ENCODE assay signal across 16 cellular contexts in genomic region chr7:12256025-12256570, GRCh38. TPM values are rescaled to one million over a fixed set of nuclear protein-coding genes. Genes with fewer than 3 reads are reported as not detected.
A peak's percentile ranks its signal among the peaks of the same experiment; 100 is the strongest.
DNase-seq lines count a peak whose midpoint lies in the region; ATAC-seq, FAIRE-seq and TF ChIP-seq lines count a peak whose summit lies in the region.
"Had no signal": no experiment of that assay in that cellular context is flagged by ENCODE, and none has a peak within 500 bp of the region (broad histone marks: within the 10 kb centered on the region; RNA-seq: fewer than 3 reads in every experiment).

No MANE protein-coding gene starts in this region.

- no peaks in the 10 kb centered on the region for H4K20me1 ChIP-seq in PC-9 (ENCODE audit: insufficient read depth)

- CTCF ChIA-PET in activated CD8-positive, alpha-beta T cell treated with anti-CD3 and anti-CD28 coated beads for 36 hours (lab: Charles Lee): interaction anchor here (0.8 kb wide), 1 partner anchor 11 kb away, joined by 3 read pairs; no protein-coding TSS in a partner anchor
- CTCF ChIA-PET in activated CD8-positive, alpha-beta T cell treated with anti-CD3 and anti-CD28 coated beads, Interleukin-2, amount 10 ng/mL, durations not matched to agents 7 days and 5 days (lab: Charles Lee): interaction anchor here (0.9 to 1.3 kb wide), 2 partner anchors 16 to 44 kb away, joined by 3 to 4 read pairs; no protein-coding TSS in a partner anchor
- CTCF ChIA-PET in PC-9 (lab: Charles Lee): no interaction called here

- H3K27me3 Mint-ChIP-seq in activated CD8-positive, alpha-beta T cell treated with anti-CD3 and anti-CD28 coated beads for 36 hours: peaks cover 1% of the 10 kb centered on the region
- no peaks in the 10 kb centered on the region for H3K27me3 Mint-ChIP-seq in activated CD8-positive, alpha-beta T cell treated with anti-CD3 and anti-CD28 coated beads, Interleukin-2, amount 10 ng/mL, durations not matched to agents 7 days and 5 days (ENCODE audit: low read depth)

- H3K4me1 ChIP-seq in PC-9 (replicated peaks; ENCODE audit: insufficient read depth) (no peaks in the 10 kb centered on the region), kidney (ENCODE audit: control insufficient read depth in 1 of 2, insufficient read depth in 1 of 2, low read depth in 1 of 2, low read length in 2 of 2) (peaks cover 0 to 2% of the 10 kb centered on the region in 2 donors)

- peaks cover 22% of the 10 kb centered on the region for H3K9me3 Mint-ChIP-seq in activated CD8-positive, alpha-beta T cell treated with anti-CD3 and anti-CD28 coated beads for 36 hours
- peaks cover 28% of the 10 kb centered on the region for H3K9me3 Mint-ChIP-seq in activated CD8-positive, alpha-beta T cell treated with anti-CD3 and anti-CD28 coated beads, Interleukin-2, amount 10 ng/mL, durations not matched to agents 7 days and 5 days (ENCODE audit: insufficient read depth)

- peaks cover 11% of the 10 kb centered on the region for H3K4me1 Mint-ChIP-seq in activated CD8-positive, alpha-beta T cell treated with anti-CD3 and anti-CD28 coated beads for 36 hours (ENCODE audit: low read depth)
- peaks cover 14% of the 10 kb centered on the region for H3K4me1 Mint-ChIP-seq in activated CD8-positive, alpha-beta T cell treated with anti-CD3 and anti-CD28 coated beads, Interleukin-2, amount 10 ng/mL, durations not matched to agents 7 days and 5 days (ENCODE audit: low read depth)

- FAIRE-seq in kidney (lab: Jason Lieb, UNC): no peak

- H3K27ac Mint-ChIP-seq in activated CD8-positive, alpha-beta T cell treated with anti-CD3 and anti-CD28 coated beads for 36 hours: peak overlapping the region; percentile 73
- H3K27ac Mint-ChIP-seq in activated CD8-positive, alpha-beta T cell treated with anti-CD3 and anti-CD28 coated beads, Interleukin-2, amount 10 ng/mL, durations not matched to agents 7 days and 5 days: no peak overlapping the region
- H3K27ac Mint-ChIP-seq: activated CD4-positive, alpha-beta T cell treated with anti-CD3 and anti-CD28 coated beads, Interleukin-2, amount 10 ng/mL, durations not matched to agents 24 days and 14 days; activated T-helper 2 cell treated with anti-CD3 and anti-CD28 coated beads, Interferon-gamma antibody, Interleukin-2, Interleukin-4, amounts not matched to agents 10 μg/mL and 5 μg/mL and 100 μg/mL, durations not matched to agents 14 hours and 24 hours and 36 hours; T-helper 1 cell treated with Interleukin-12 subunit alpha and Interleukin-12 subunit beta and Interleukin-4 antibody, amounts not matched to agents 30 μg/mL and 1 μg/mL, for 36 hours had no signal

- no TSS peak for BruUV-seq in PC-9 (replicated peaks; lab: Mats Ljungman, UMichigan)

- no peaks in the 10 kb centered on the region for H3K36me3 ChIP-seq in PC-9 (ENCODE audit: low read depth)
- no peaks in the 10 kb centered on the region for H3K36me3 ChIP-seq in kidney (ENCODE audit: control insufficient read depth in 1 of 2, insufficient read depth in 2 of 2, low read length in 2 of 2)
- H3K36me3 ChIP-seq: neutrophil, spleen had no signal

- peaks cover 23% of the 10 kb centered on the region for H3K36me3 Mint-ChIP-seq in activated CD8-positive, alpha-beta T cell treated with anti-CD3 and anti-CD28 coated beads for 36 hours (ENCODE audit: low read depth)
- H3K36me3 Mint-ChIP-seq in activated CD8-positive, alpha-beta T cell treated with anti-CD3 and anti-CD28 coated beads, Interleukin-2, amount 10 ng/mL, durations not matched to agents 7 days and 5 days (ENCODE audit: low read depth): peaks cover 21% of the 10 kb centered on the region

- peak; percentile 38 for ATAC-seq in activated CD8-positive, alpha-beta T cell treated with anti-CD3 and anti-CD28 coated beads for 36 hours
- ATAC-seq in activated CD8-positive, alpha-beta T cell treated with anti-CD3 and anti-CD28 coated beads, Interleukin-2, amount 10 ng/mL, durations not matched to agents 7 days and 5 days: no peak
- ATAC-seq in GM18519 (IDR thresholded peaks at IDR 0.05; ENCODE audit: low FRiP score, unreplicated experiment): no peak

- 0 out of 2 replicates have a peak overlapping the region, but pooled peaks have one; percentile 8 for H2AFZ ChIP-seq in PC-9

- peak; percentile 20 for DNase-seq in activated CD8-positive, alpha-beta T cell treated with anti-CD3 and anti-CD28 coated beads for 36 hours
- no peak for DNase-seq in activated CD8-positive, alpha-beta T cell treated with anti-CD3 and anti-CD28 coated beads, Interleukin-2, amount 10 ng/mL, durations not matched to agents 7 days and 5 days
- DNase-seq in PC-9 (peak in 1 of 2 experiments; percentile 56), epithelial cell of prostate (ENCODE audit: low read depth, low spot score) (peak; percentile 59), retinal pigment epithelial cell (ENCODE audit: low read depth) (peak; percentile 73), kidney (no peak), GM03348 (ENCODE audit: low spot score) (no peak)
- DNase-seq: ACHN; activated CD4-positive, alpha-beta T cell treated with anti-CD3 and anti-CD28 coated beads, Interleukin-2, amount 10 ng/mL, durations not matched to agents 24 days and 14 days; hypothalamus; NCI-H1105 treated with DMSO at 0.1 percent for 48 hours; spleen had no signal

- intact Hi-C loops in activated CD8-positive, alpha-beta T cell treated with anti-CD3 and anti-CD28 coated beads for 36 hours (cut with micrococcal nuclease): no loop called here
- intact Hi-C loops in PC-9 (cut with micrococcal nuclease; ENCODE audit: unreplicated experiment): no loop called here
- intact Hi-C loops in kidney (cut with DNase I): no loop called here

- H3K9ac ChIP-seq in kidney (ENCODE audit: low read length in 2 of 2): no peak overlapping the region

- H3K4me3 ChIP-seq in PC-9 (no peak overlapping the region), retinal pigment epithelial cell (ENCODE audit: low read length) (no peak overlapping the region), kidney (ENCODE audit: low read length in 2 of 2) (no peak overlapping the region)
- H3K4me3 ChIP-seq: spleen had no signal

- H3K9me3 ChIP-seq in PC-9 (ENCODE audit: insufficient read depth, low read depth) (0 out of 2 replicates have a peak, but pooled peaks cover 4% of the 10 kb centered on the region), kidney (ENCODE audit: control insufficient read depth in 1 of 2, low read length in 2 of 2) (no peaks in the 10 kb centered on the region)
- H3K9me3 ChIP-seq: neutrophil had no signal

- H3K27me3 ChIP-seq in PC-9 (ENCODE audit: insufficient read depth, low read depth): no peaks in the 10 kb centered on the region
- H3K27me3 ChIP-seq: neutrophil, spleen had no signal

- no peak overlapping the region for H3K4me3 Mint-ChIP-seq in activated CD8-positive, alpha-beta T cell treated with anti-CD3 and anti-CD28 coated beads for 36 hours
- H3K4me3 Mint-ChIP-seq in activated CD8-positive, alpha-beta T cell treated with anti-CD3 and anti-CD28 coated beads, Interleukin-2, amount 10 ng/mL, durations not matched to agents 7 days and 5 days: no peak overlapping the region
- H3K4me3 Mint-ChIP-seq: activated CD4-positive, alpha-beta T cell treated with anti-CD3 and anti-CD28 coated beads, Interleukin-2, amount 10 ng/mL, durations not matched to agents 24 days and 14 days; T-helper 1 cell treated with Interleukin-12 subunit alpha and Interleukin-12 subunit beta and Interleukin-4 antibody, amounts not matched to agents 30 μg/mL and 1 μg/mL, for 36 hours had no signal

- TF ChIP-seq CTCF in activated CD8-positive, alpha-beta T cell treated with anti-CD3 and anti-CD28 coated beads for 36 hours (IDR thresholded peaks at IDR 0.05): no peak
- TF ChIP-seq CTCF in PC-9 (conservative IDR thresholded peaks at IDR 0.05) (no peak), retinal pigment epithelial cell (conservative IDR thresholded peaks at IDR 0.05; ENCODE audit: low read depth, low read length) (no peak), kidney (IDR thresholded peaks at IDR 0.05; ENCODE audit: borderline replicate concordance, extremely low read depth, insufficient read depth) (no peak)

- POLR2A ChIA-PET in activated CD8-positive, alpha-beta T cell treated with anti-CD3 and anti-CD28 coated beads for 36 hours (lab: Charles Lee): interaction anchor here (0.6 to 1.9 kb wide), 2 partner anchors 45 to 99 kb away, joined by 3 to 5 read pairs; partner anchors contain the start of gene TMEM106B
- POLR2A ChIA-PET in activated CD8-positive, alpha-beta T cell treated with anti-CD3 and anti-CD28 coated beads, Interleukin-2, amount 10 ng/mL, durations not matched to agents 7 days and 5 days (lab: Charles Lee): interaction anchor here (2.0 kb wide), 1 partner anchor 45 kb away, joined by 9 read pairs; the partner anchor contains the start of gene TMEM106B
- POLR2A ChIA-PET in PC-9 (lab: Charles Lee; ENCODE audit: unreplicated experiment): interaction anchor here (0.7 kb wide), 1 partner anchor 112 kb away, joined by 6 read pairs; no protein-coding TSS in a partner anchor

- H3K79me2 ChIP-seq in PC-9 (ENCODE audit: low read depth): no peaks in the 10 kb centered on the region

- H3K9me2 ChIP-seq in PC-9 (ENCODE audit: insufficient read depth): no peaks in the 10 kb centered on the region

- no peaks in the 10 kb centered on the region; the same call in 1 of the 2 replicates for H3F3A ChIP-seq in PC-9 (ENCODE audit: insufficient read depth, low read depth)

- no peak overlapping the region for H3K4me2 ChIP-seq in PC-9

- H3K27ac ChIP-seq in PC-9 (no peak overlapping the region), epithelial cell of prostate (peak overlapping the region; percentile 56), kidney (ENCODE audit: low read depth in 2 of 2, low read length in 2 of 2) (no peak overlapping the region)
- H3K27ac ChIP-seq: neutrophil had no signal

RNA-seq across cellular contexts. Expression of gene TMEM106B, which starts 45.0 kb away (rescaled TPM):
- total RNA-seq in activated CD8-positive, alpha-beta T cell treated with anti-CD3 and anti-CD28 coated beads for 36 hours: 10 to 100 TPM; 27.1 to 28.8 TPM
- 10 to 100 TPM; 43.7 to 48.9 TPM for total RNA-seq in activated CD8-positive, alpha-beta T cell treated with anti-CD3 and anti-CD28 coated beads, Interleukin-2, amount 10 ng/mL, durations not matched to agents 7 days and 5 days
- total RNA-seq in PC-9 (2021) (61.1 and 64.4 TPM in 2 replicates), kidney (50.2 TPM)
- 21.1 TPM for polyA plus RNA-seq in kidney (ENCODE audit: insufficient read depth, low read depth, low replicate concordance)

Comparison
In these comparisons a context has a peak if more than half of its experiments do, and no peak if none do; other contexts are left out.
1. DNase-seq: peak in activated CD8-positive, alpha-beta T cell treated with anti-CD3 and anti-CD28 coated beads for 36 hours (single experiment), epithelial cell of prostate (single experiment) and retinal pigment epithelial cell (single experiment); none in activated CD8-positive, alpha-beta T cell treated with anti-CD3 and anti-CD28 coated beads, Interleukin-2, amount 10 ng/mL, durations not matched to agents 7 days and 5 days (single experiment), kidney (single experiment) and GM03348 (single experiment).